ENCODE assay signal across 20 cellular contexts in the genomic region with DNA sequence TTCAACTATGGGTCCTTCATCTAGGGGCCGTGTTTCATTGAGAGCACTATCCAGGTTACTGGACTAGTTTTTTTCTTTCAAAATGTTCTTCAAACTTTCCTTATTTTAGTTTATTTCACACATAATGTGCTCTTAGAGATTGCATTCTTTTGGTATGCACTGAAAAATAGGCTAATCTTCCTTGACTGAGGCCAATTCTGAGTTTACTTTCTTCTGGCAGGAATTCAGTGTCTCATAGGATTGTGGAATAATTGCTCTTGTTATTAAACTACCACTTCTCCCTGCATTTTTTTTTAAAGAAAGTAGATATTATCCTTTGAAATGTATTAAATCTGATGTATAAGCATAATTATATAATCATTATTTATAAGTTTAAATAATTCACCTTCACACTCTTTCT.
A peak's percentile ranks its signal among the peaks of the same experiment; 100 is the strongest.
DNase-seq lines count a peak whose midpoint lies in the region; ATAC-seq and TF ChIP-seq lines count a peak whose summit lies in the region.
"Had no signal": no experiment of that assay in that cellular context is flagged by ENCODE, and none has a peak within 500 bp of the region (broad histone marks: within the 10 kb centered on the region; RNA-seq: fewer than 3 reads in every experiment).

No MANE protein-coding gene starts in this region.

- no peak for TF ChIP-seq EP300 in gastroesophageal sphincter (IDR thresholded peaks at IDR 0.05)

- H3K4me1 ChIP-seq in left ventricle myocardium inferior (peaks cover 37% of the 10 kb centered on the region), heart left ventricle (peaks cover 0 to 34% (median 13%) of the 10 kb centered on the region in 12 donors), gastroesophageal sphincter (peaks cover 0 to 63% (median 13%) of the 10 kb centered on the region in 3 donors), rectal smooth muscle tissue (ENCODE audit: control insufficient read depth, insufficient read depth, low read length) (peaks cover 19% of the 10 kb centered on the region), uterus (no peaks in the 10 kb centered on the region), breast epithelium (no peaks in the 10 kb centered on the region)
- H3K4me1 ChIP-seq: BLaER1 treated with 17β-estradiol and CSF1 and Interleukin-3, amounts not matched to agents 10 nM and 100 nM; Peyer's patch had no signal

- no peaks in the 10 kb centered on the region for H3K27me3 ChIP-seq in left ventricle myocardium inferior (ENCODE audit: low read depth)
- H3K27me3 ChIP-seq in heart left ventricle = no peaks in the 10 kb centered on the region
- no peaks in the 10 kb centered on the region for H3K27me3 ChIP-seq in gastroesophageal sphincter
- H3K27me3 ChIP-seq in rectal smooth muscle tissue (ENCODE audit: control insufficient read depth, insufficient read depth, low read length) = no peaks in the 10 kb centered on the region
- no peaks in the 10 kb centered on the region for H3K27me3 ChIP-seq in uterus
- no peaks in the 10 kb centered on the region for H3K27me3 ChIP-seq in breast epithelium
- H3K27me3 ChIP-seq: BLaER1 treated with 17β-estradiol and CSF1 and Interleukin-3, amounts not matched to agents 10 nM and 100 nM; MG63; Peyer's patch had no signal

- H3K36me3 ChIP-seq in left ventricle myocardium inferior (no peaks in the 10 kb centered on the region), heart left ventricle (peaks cover 0 to 9% (median 0%) of the 10 kb centered on the region in 9 donors), gastroesophageal sphincter (no peaks in the 10 kb centered on the region), rectal smooth muscle tissue (ENCODE audit: control insufficient read depth, insufficient read depth, low read length) (no peaks in the 10 kb centered on the region), uterus (no peaks in the 10 kb centered on the region), breast epithelium (no peaks in the 10 kb centered on the region)
- H3K36me3 ChIP-seq: BLaER1 treated with 17β-estradiol and CSF1 and Interleukin-3, amounts not matched to agents 10 nM and 100 nM; MG63; Peyer's patch had no signal

- WGBS in heart left ventricle, 4 donors = 81 to 91% (median 84%) methylated on average over 1 of the region's 1 CpG
- 31 to 55% methylated on average over 1 of the region's 1 CpG for WGBS in gastroesophageal sphincter (ENCODE audit: low coverage in 1 of 2), 2 donors

- ATAC-seq in heart left ventricle = no peak
- no peak for ATAC-seq in gastroesophageal sphincter
- ATAC-seq in HG03159 (IDR thresholded peaks at IDR 0.05; ENCODE audit: unreplicated experiment) = no peak
- ATAC-seq: CD8-positive, alpha-beta T cell had no signal

- DNase-seq in left ventricle myocardium inferior (no peak), heart left ventricle (no peak), uterus (no peak), breast epithelium (ENCODE audit: low spot score in 2 of 2) (no peak), NCI-H1092 treated with DMSO at 0.1 percent for 48 hours (lab: John Stamatoyannopoulos, UW) (no peak)
- DNase-seq: CD8-positive, alpha-beta T cell; DND-41; Kasumi-1; MG63; NCI-H1436; NCI-H1930; NCI-H2227 treated with DMSO at 0.1 percent for 48 hours; NCI-H510A; NCI-H774; Peyer's patch had no signal

- no peak for TF ChIP-seq POLR2A in heart left ventricle (IDR thresholded peaks at IDR 0.05)
- TF ChIP-seq POLR2A in gastroesophageal sphincter (IDR thresholded peaks at IDR 0.05) = no peak
- TF ChIP-seq POLR2A in uterus (IDR thresholded peaks at IDR 0.05) = no peak
- no peak for TF ChIP-seq POLR2A in breast epithelium (IDR thresholded peaks at IDR 0.05)

- no peaks in the 10 kb centered on the region for H3K9me3 ChIP-seq in left ventricle myocardium inferior (replicated peaks)
- no peaks in the 10 kb centered on the region for H3K9me3 ChIP-seq in heart left ventricle
- no peaks in the 10 kb centered on the region for H3K9me3 ChIP-seq in gastroesophageal sphincter
- H3K9me3 ChIP-seq in uterus = no peaks in the 10 kb centered on the region
- H3K9me3 ChIP-seq in breast epithelium = no peaks in the 10 kb centered on the region
- H3K9me3 ChIP-seq: BLaER1 treated with 17β-estradiol and CSF1 and Interleukin-3, amounts not matched to agents 10 nM and 100 nM; MG63; Peyer's patch had no signal

- no peak overlapping the region for H3K9ac ChIP-seq in rectal smooth muscle tissue (ENCODE audit: low read length)
- H3K9ac ChIP-seq: BLaER1 treated with 17β-estradiol and CSF1 and Interleukin-3, amounts not matched to agents 10 nM and 100 nM had no signal

- intact Hi-C loops in left ventricle myocardium inferior (cut with micrococcal nuclease) (no loop called here), heart left ventricle (cut with DNase I) (no loop called here), uterus (cut with DNase I; ENCODE audit: low total_unique reads) (no loop called here), breast epithelium (cut with DNase I; ENCODE audit: low total_unique reads) (no loop called here)

- TF ChIP-seq CTCF in left ventricle myocardium inferior (IDR thresholded peaks at IDR 0.05; ENCODE audit: borderline replicate concordance) = no peak
- TF ChIP-seq CTCF in heart left ventricle (IDR thresholded peaks at IDR 0.05) = no peak
- no peak for TF ChIP-seq CTCF in gastroesophageal sphincter (IDR thresholded peaks at IDR 0.05)
- TF ChIP-seq CTCF in uterus (IDR thresholded peaks at IDR 0.05) = no peak
- no peak for TF ChIP-seq CTCF in breast epithelium (IDR thresholded peaks at IDR 0.05)

- peak overlapping the region; percentile 38 for H3K27ac ChIP-seq in left ventricle myocardium inferior (replicated peaks)
- peak overlapping the region in 4 of 12 donors; percentile 11 to 73 (median 32) for H3K27ac ChIP-seq in heart left ventricle
- peak overlapping the region; percentile 37 to 67 (median 54) for H3K27ac ChIP-seq in gastroesophageal sphincter
- peak overlapping the region; percentile 0 for H3K27ac ChIP-seq in rectal smooth muscle tissue (ENCODE audit: low read depth, low read length)
- peak overlapping the region; percentile 48 to 56 for H3K27ac ChIP-seq in uterus
- no peak overlapping the region for H3K27ac ChIP-seq in breast epithelium
- H3K27ac ChIP-seq: 22Rv1; BLaER1 treated with 17β-estradiol and CSF1 and Interleukin-3, amounts not matched to agents 10 nM and 100 nM; Peyer's patch had no signal

- H3K4me3 ChIP-seq in left ventricle myocardium inferior = no peak overlapping the region
- no peak overlapping the region for H3K4me3 ChIP-seq in heart left ventricle
- no peak overlapping the region for H3K4me3 ChIP-seq in gastroesophageal sphincter
- H3K4me3 ChIP-seq in rectal smooth muscle tissue (ENCODE audit: low read length) = no peak overlapping the region
- H3K4me3 ChIP-seq in uterus = no peak overlapping the region
- H3K4me3 ChIP-seq in breast epithelium = no peak overlapping the region
- H3K4me3 ChIP-seq: BLaER1 treated with 17β-estradiol and CSF1 and Interleukin-3, amounts not matched to agents 10 nM and 100 nM; MG63; Peyer's patch had no signal

Comparison
In these comparisons a context has a peak if more than half of its experiments do, and no peak if none do; other contexts are left out.
1. H3K27ac ChIP-seq: peak in left ventricle myocardium inferior (single experiment), gastroesophageal sphincter (4 of 4), rectal smooth muscle tissue (single experiment) and uterus (2 of 2); none in breast epithelium (0 of 2).